1 cellular context compared by ENCODE assay signal in genomic region chr19:58002384-58003152, GRCh38.
TF ChIP-seq lines count a peak whose summit lies in the region.

TSS of gene ZNF606 (minus strand) at chr19:58002820. CDS start at chr19:58001319, 1,501 bp downstream.

TF ChIP-seq in HepG2, 621 proteins besides CTCF, POLR2A, EP300 and RAD21 (continued from another document and continues in another):
- TF ChIP-seq HOMEZ (CRISPR knock-in tag; IDR thresholded peaks at IDR 0.05; ENCODE audit: low read depth), result peak; percentile 36; the same call in 1 of the 2 replicates
- peak; percentile 30; the same call in 1 of the 2 replicates for TF ChIP-seq SSRP1 (CRISPR knock-in tag; IDR thresholded peaks at IDR 0.05)
- TF ChIP-seq XRCC5 (optimal IDR thresholded peaks at IDR 0.05; ENCODE audit: low read length), result no peak
- TF ChIP-seq ZBTB4 (CRISPR knock-in tag; IDR thresholded peaks at IDR 0.05; ENCODE audit: borderline replicate concordance), result no peak
- peak; percentile 15; the same call in 1 of the 2 replicates for TF ChIP-seq PRDM10 (CRISPR knock-in tag; IDR thresholded peaks at IDR 0.05; ENCODE audit: low read depth)
- peak; percentile 60; the same call in 1 of the 2 replicates for TF ChIP-seq GZF1 (CRISPR knock-in tag; IDR thresholded peaks at IDR 0.05)
- no peak for TF ChIP-seq HMG20A (CRISPR knock-in tag; IDR thresholded peaks at IDR 0.05; ENCODE audit: borderline replicate concordance)
- no peak; the same call in 1 of the 2 replicates for TF ChIP-seq E2F5 (CRISPR knock-in tag; conservative IDR thresholded peaks at IDR 0.05)
- TF ChIP-seq TERF1 (CRISPR knock-in tag; IDR thresholded peaks at IDR 0.05), result no peak
- no peak for TF ChIP-seq SNRNP70 (IDR thresholded peaks at IDR 0.05; ENCODE audit: low read depth, low read length)
- TF ChIP-seq ZNF878 (CRISPR knock-in tag; IDR thresholded peaks at IDR 0.05), result no peak
- TF ChIP-seq GATA4 (IDR thresholded peaks at IDR 0.05; ENCODE audit: borderline replicate concordance, low read depth), result no peak
- TF ChIP-seq ARNT (IDR thresholded peaks at IDR 0.05), result no peak
- no peak for TF ChIP-seq SALL2 (CRISPR knock-in tag; IDR thresholded peaks at IDR 0.05)
- TF ChIP-seq TBX3 (IDR thresholded peaks at IDR 0.05; ENCODE audit: borderline replicate concordance), result no peak
- TF ChIP-seq ZNF10 (CRISPR knock-in tag; IDR thresholded peaks at IDR 0.05; ENCODE audit: borderline replicate concordance, low read depth), result no peak
- peak; percentile 22; the same call in 1 of the 2 replicates for TF ChIP-seq REPIN1 (CRISPR knock-in tag; IDR thresholded peaks at IDR 0.05; ENCODE audit: borderline replicate concordance, low read depth)
- TF ChIP-seq SMARCC2 (IDR thresholded peaks at IDR 0.05), result no peak
- TF ChIP-seq PCBP2 (optimal IDR thresholded peaks at IDR 0.05; ENCODE audit: low read depth, low read length, poor library complexity, severe bottlenecking), result no peak
- TF ChIP-seq ZNF816 (CRISPR knock-in tag; IDR thresholded peaks at IDR 0.05; ENCODE audit: borderline replicate concordance), result no peak
- no peak for TF ChIP-seq JUNB (CRISPR knock-in tag; IDR thresholded peaks at IDR 0.05; ENCODE audit: borderline replicate concordance)
- no peak for TF ChIP-seq U2AF2 (IDR thresholded peaks at IDR 0.05; ENCODE audit: low read depth, low read length)
- no peak for TF ChIP-seq ZC3H4 (CRISPR knock-in tag; IDR thresholded peaks at IDR 0.05; ENCODE audit: borderline replicate concordance)
- peak; percentile 39; the same call in 1 of the 2 replicates for TF ChIP-seq NFKB2 (CRISPR knock-in tag; IDR thresholded peaks at IDR 0.05; ENCODE audit: borderline replicate concordance)
- peak; percentile 84; the same call in 1 of the 2 replicates for TF ChIP-seq MZF1 (CRISPR knock-in tag; IDR thresholded peaks at IDR 0.05; ENCODE audit: borderline replicate concordance)
- no peak for TF ChIP-seq ZNF660 (CRISPR knock-in tag; IDR thresholded peaks at IDR 0.05; ENCODE audit: borderline replicate concordance, low read depth)
- no peak for TF ChIP-seq LRRFIP1 (CRISPR knock-in tag; conservative IDR thresholded peaks at IDR 0.05)
- TF ChIP-seq ARID4A (CRISPR knock-in tag; IDR thresholded peaks at IDR 0.05; ENCODE audit: borderline replicate concordance), result peak; percentile 97
- TF ChIP-seq KDM6A (CRISPR knock-in tag; IDR thresholded peaks at IDR 0.05; ENCODE audit: low read depth), result no peak
- peak; percentile 15; the same call in 1 of the 2 replicates for TF ChIP-seq HBP1 (CRISPR knock-in tag; IDR thresholded peaks at IDR 0.05; ENCODE audit: low read depth)
- no peak for TF ChIP-seq EHMT2 (IDR thresholded peaks at IDR 0.05; ENCODE audit: borderline replicate concordance, low read depth, low read length)
- peak; percentile 86 for TF ChIP-seq HDAC1 (CRISPR knock-in tag; IDR thresholded peaks at IDR 0.05)
- no peak for TF ChIP-seq ZNF333 (CRISPR knock-in tag; IDR thresholded peaks at IDR 0.05; ENCODE audit: borderline replicate concordance)
- peak; percentile 87 for TF ChIP-seq HCFC1 (IDR thresholded peaks at IDR 0.05; ENCODE audit: low read depth, low read length)
- peak; percentile 88 for TF ChIP-seq GMEB2 (CRISPR knock-in tag; IDR thresholded peaks at IDR 0.05; ENCODE audit: low read depth)
- peak; percentile 33; the same call in 1 of the 2 replicates for TF ChIP-seq RARA (CRISPR knock-in tag; IDR thresholded peaks at IDR 0.05)
- 0 out of 2 replicates have a peak, but pooled peaks have one; percentile 79 for TF ChIP-seq AKAP8 (CRISPR knock-in tag; IDR thresholded peaks at IDR 0.05)
- TF ChIP-seq ZNF33B (CRISPR knock-in tag; IDR thresholded peaks at IDR 0.05), result peak; percentile 50; the same call in 1 of the 2 replicates
